ENCODE assay signal across 10 cellular contexts in the genomic region with DNA sequence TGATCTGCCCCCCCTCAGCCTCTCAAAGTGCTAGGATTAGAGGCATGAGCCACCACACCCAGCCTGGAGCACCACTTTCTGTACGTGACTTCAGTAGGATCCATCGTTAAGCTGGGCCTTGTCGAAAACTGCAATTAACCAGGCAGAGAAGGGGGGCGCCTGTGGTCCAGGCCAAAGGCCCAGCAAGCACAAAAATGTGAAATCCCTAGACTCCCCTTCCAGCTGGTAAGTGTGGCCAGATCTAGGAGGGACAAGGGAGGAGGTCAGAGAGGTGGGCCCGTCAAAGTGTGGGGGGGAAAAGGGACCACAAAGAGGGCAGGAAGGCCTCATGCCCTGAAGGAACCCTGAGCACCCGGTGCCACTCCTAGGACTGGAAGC. TPM values are rescaled to one million over a fixed set of nuclear protein-coding genes. Genes with fewer than 3 reads are reported as not detected.
DNase-seq lines count a peak whose midpoint lies in the region; ATAC-seq lines count a peak whose summit lies in the region.
"Had no signal": no experiment of that assay in that cellular context is flagged by ENCODE, and none has a peak within 500 bp of the region (broad histone marks: within the 10 kb centered on the region; RNA-seq: fewer than 3 reads in every experiment).

No MANE protein-coding gene starts in this region.

- H3K4me1 ChIP-seq in stomach smooth muscle (ENCODE audit: control insufficient read depth, insufficient read depth, low read length) = peaks cover 7% of the 10 kb centered on the region
- H3K4me1 ChIP-seq: A549 had no signal

- CTCF ChIA-PET in activated CD4-positive, alpha-beta T cell treated with anti-CD3 and anti-CD28 coated beads, Interleukin-2, amount 10 ng/mL, durations not matched to agents 7 days and 5 days (lab: Charles Lee) = interaction anchor here (0.7 to 4.2 kb wide), 15 partner anchors 10 to 269 kb away, joined by 3 to 27 read pairs (median 7); partner anchors contain the start of genes ADGRE5, ASF1B and PKN1
- CTCF ChIA-PET in activated CD4-positive, alpha-beta memory T cell treated with anti-CD3 and anti-CD28 coated beads, Interleukin-2, amount 10 ng/mL, durations not matched to agents 7 days and 5 days (lab: Charles Lee) = interaction anchor here (1.0 to 4.1 kb wide), 11 partner anchors 10 to 269 kb away, joined by 3 to 37 read pairs (median 6); partner anchors contain the start of genes ADGRE5, ASF1B and PTGER1

- POLR2A ChIA-PET in activated CD4-positive, alpha-beta T cell treated with anti-CD3 and anti-CD28 coated beads, Interleukin-2, amount 10 ng/mL, durations not matched to agents 7 days and 5 days (lab: Charles Lee) = interaction anchor here (0.8 to 1.4 kb wide), 2 partner anchors 22 to 39 kb away, joined by 3 read pairs; no protein-coding TSS in a partner anchor
- POLR2A ChIA-PET in activated CD4-positive, alpha-beta memory T cell treated with anti-CD3 and anti-CD28 coated beads, Interleukin-2, amount 10 ng/mL, durations not matched to agents 7 days and 5 days (lab: Charles Lee) = interaction anchor here (1.0 to 17.7 kb wide), 15 partner anchors 9 to 269 kb away, joined by 3 to 218 read pairs (median 5); partner anchors contain the start of genes ADGRE5, ASF1B, DDX39A and DNAJB1

- no peak for ATAC-seq in HG02678 (IDR thresholded peaks at IDR 0.05; ENCODE audit: unreplicated experiment)
- no peak for ATAC-seq in GM21447 (IDR thresholded peaks at IDR 0.05; ENCODE audit: unreplicated experiment)

- H3K27ac ChIP-seq in stomach smooth muscle (ENCODE audit: low read length) = peak overlapping the region; percentile 46

- H3K27me3 Mint-ChIP-seq in activated CD4-positive, alpha-beta T cell treated with anti-CD3 and anti-CD28 coated beads, Interleukin-2, amount 10 ng/mL, durations not matched to agents 7 days and 5 days = no peaks in the 10 kb centered on the region
- H3K27me3 Mint-ChIP-seq in activated CD4-positive, alpha-beta memory T cell treated with anti-CD3 and anti-CD28 coated beads, Interleukin-2, amount 10 ng/mL, durations not matched to agents 7 days and 5 days = no peaks in the 10 kb centered on the region

- H3K9ac ChIP-seq in stomach smooth muscle (ENCODE audit: low read length in 2 of 2) = no peak overlapping the region

- H3K36me3 Mint-ChIP-seq in activated CD4-positive, alpha-beta T cell treated with anti-CD3 and anti-CD28 coated beads, Interleukin-2, amount 10 ng/mL, durations not matched to agents 7 days and 5 days (ENCODE audit: low read depth) = peaks cover 77% of the 10 kb centered on the region
- H3K36me3 Mint-ChIP-seq in activated CD4-positive, alpha-beta memory T cell treated with anti-CD3 and anti-CD28 coated beads, Interleukin-2, amount 10 ng/mL, durations not matched to agents 7 days and 5 days (ENCODE audit: low read depth) = peaks cover 83% of the 10 kb centered on the region

- peak overlapping the region in 1 of 2 donors; percentile 22 for H3K4me3 ChIP-seq in stomach smooth muscle (ENCODE audit: low read length in 2 of 2)
- H3K4me3 ChIP-seq: A549 had no signal

- peak overlapping the region; percentile 31 for H3K27ac Mint-ChIP-seq in activated CD4-positive, alpha-beta T cell treated with anti-CD3 and anti-CD28 coated beads, Interleukin-2, amount 10 ng/mL, durations not matched to agents 7 days and 5 days
- H3K27ac Mint-ChIP-seq in activated CD4-positive, alpha-beta memory T cell treated with anti-CD3 and anti-CD28 coated beads, Interleukin-2, amount 10 ng/mL, durations not matched to agents 7 days and 5 days = peak overlapping the region; percentile 29
- H3K27ac Mint-ChIP-seq: HFFc6 had no signal

- H3K27me3 ChIP-seq in stomach smooth muscle (ENCODE audit: control insufficient read depth in 1 of 2, insufficient read depth in 2 of 2, low read length in 2 of 2) = no peaks in the 10 kb centered on the region

- H3K9me3 ChIP-seq in stomach smooth muscle (ENCODE audit: control insufficient read depth in 2 of 2, low read length in 2 of 2) = no peaks in the 10 kb centered on the region
- H3K9me3 ChIP-seq: A549 had no signal

- peaks cover 29% of the 10 kb centered on the region for H3K4me1 Mint-ChIP-seq in activated CD4-positive, alpha-beta T cell treated with anti-CD3 and anti-CD28 coated beads, Interleukin-2, amount 10 ng/mL, durations not matched to agents 7 days and 5 days
- H3K4me1 Mint-ChIP-seq in activated CD4-positive, alpha-beta memory T cell treated with anti-CD3 and anti-CD28 coated beads, Interleukin-2, amount 10 ng/mL, durations not matched to agents 7 days and 5 days = peaks cover 40% of the 10 kb centered on the region

- peaks cover 42 to 48% of the 10 kb centered on the region in 2 donors for H3K36me3 ChIP-seq in stomach smooth muscle (ENCODE audit: control insufficient read depth in 2 of 2, insufficient read depth in 2 of 2, low read length in 2 of 2)

- DNase-seq in activated CD4-positive, alpha-beta T cell treated with anti-CD3 and anti-CD28 coated beads, Interleukin-2, amount 10 ng/mL, durations not matched to agents 7 days and 5 days = no peak
- no peak for DNase-seq in activated CD4-positive, alpha-beta T cell treated with anti-CD3 and anti-CD28 coated beads for 48 hours
- DNase-seq in activated CD4-positive, alpha-beta memory T cell treated with anti-CD3 and anti-CD28 coated beads, Interleukin-2, amount 10 ng/mL, durations not matched to agents 7 days and 5 days = no peak
- DNase-seq in left kidney (ENCODE audit: low read depth, low spot score) (peak; percentile 39), DMS 273 (lab: John Stamatoyannopoulos, UW; ENCODE audit: unreplicated experiment) (no peak)

- no peak overlapping the region for H3K4me3 Mint-ChIP-seq in activated CD4-positive, alpha-beta T cell treated with anti-CD3 and anti-CD28 coated beads, Interleukin-2, amount 10 ng/mL, durations not matched to agents 7 days and 5 days
- H3K4me3 Mint-ChIP-seq in activated CD4-positive, alpha-beta memory T cell treated with anti-CD3 and anti-CD28 coated beads, Interleukin-2, amount 10 ng/mL, durations not matched to agents 7 days and 5 days = no peak overlapping the region
- H3K4me3 Mint-ChIP-seq: HFFc6 had no signal

- H3K9me3 Mint-ChIP-seq in activated CD4-positive, alpha-beta T cell treated with anti-CD3 and anti-CD28 coated beads, Interleukin-2, amount 10 ng/mL, durations not matched to agents 7 days and 5 days = no peaks in the 10 kb centered on the region
- no peaks in the 10 kb centered on the region for H3K9me3 Mint-ChIP-seq in activated CD4-positive, alpha-beta memory T cell treated with anti-CD3 and anti-CD28 coated beads, Interleukin-2, amount 10 ng/mL, durations not matched to agents 7 days and 5 days

RNA-seq across cellular contexts. Expression of gene DDX39A, which starts 13.8 kb away (rescaled TPM):
- total RNA-seq in activated CD4-positive, alpha-beta T cell treated with anti-CD3 and anti-CD28 coated beads, Interleukin-2, amount 10 ng/mL, durations not matched to agents 7 days and 5 days = 100 to 1,000 TPM; 232 to 269 TPM
- 100 to 1,000 TPM; 233 to 234 TPM for total RNA-seq in activated CD4-positive, alpha-beta memory T cell treated with anti-CD3 and anti-CD28 coated beads, Interleukin-2, amount 10 ng/mL, durations not matched to agents 7 days and 5 days

RNA-seq across cellular contexts. Expression of gene ADGRE5, which starts 24.1 kb away (rescaled TPM):
- total RNA-seq in activated CD4-positive, alpha-beta T cell treated with anti-CD3 and anti-CD28 coated beads, Interleukin-2, amount 10 ng/mL, durations not matched to agents 7 days and 5 days = 100 to 1,000 TPM; 304 to 310 TPM
- total RNA-seq in activated CD4-positive, alpha-beta memory T cell treated with anti-CD3 and anti-CD28 coated beads, Interleukin-2, amount 10 ng/mL, durations not matched to agents 7 days and 5 days = 100 to 1,000 TPM; 293 to 299 TPM

RNA-seq across cellular contexts. Expression of gene PKN1, which starts 27.7 kb away (rescaled TPM):
- total RNA-seq in activated CD4-positive, alpha-beta T cell treated with anti-CD3 and anti-CD28 coated beads, Interleukin-2, amount 10 ng/mL, durations not matched to agents 7 days and 5 days = 100 to 1,000 TPM; 238 to 242 TPM
- total RNA-seq in activated CD4-positive, alpha-beta memory T cell treated with anti-CD3 and anti-CD28 coated beads, Interleukin-2, amount 10 ng/mL, durations not matched to agents 7 days and 5 days = 100 to 1,000 TPM; 219 to 232 TPM
